Comparison of ENCODE assay signal across 16 cellular contexts in the genomic region with DNA sequence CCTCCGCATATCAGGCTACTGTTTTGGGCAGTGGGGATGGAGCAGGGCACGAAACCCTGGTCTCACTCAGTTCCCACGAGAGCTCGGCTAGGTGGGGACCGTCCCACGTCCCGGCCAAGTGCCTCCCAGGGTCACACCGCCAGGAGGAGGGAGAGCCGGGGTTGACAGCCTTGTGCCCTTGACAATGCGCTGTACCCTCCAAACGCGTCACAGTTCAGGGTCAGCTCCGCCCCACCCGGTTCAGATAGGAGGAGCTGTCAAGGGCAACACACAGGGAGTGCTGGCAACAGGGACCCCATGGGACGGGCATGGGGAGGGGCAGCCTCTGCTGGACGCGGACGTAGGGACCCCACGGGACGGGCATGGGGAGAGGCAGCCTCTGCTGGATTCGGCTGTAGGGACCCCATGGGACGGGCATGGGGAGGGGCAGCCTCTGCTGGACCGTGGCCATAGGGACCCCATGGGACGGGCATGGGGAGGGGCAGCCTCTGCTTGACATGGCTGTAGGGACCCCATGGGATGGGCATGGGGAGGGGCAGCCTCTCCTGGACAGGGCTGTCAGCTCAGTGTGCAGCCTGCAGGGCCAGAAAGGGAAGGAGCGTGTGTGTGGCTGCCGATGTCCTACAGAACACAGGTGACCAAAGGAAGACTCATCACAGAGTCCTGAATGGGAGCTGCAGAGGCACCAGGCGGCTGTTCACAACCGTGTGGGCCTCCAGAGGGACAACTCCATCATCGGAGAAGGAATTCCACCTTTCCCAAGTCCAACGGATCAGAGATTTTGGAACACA. TPM values are rescaled to one million over a fixed set of nuclear protein-coding genes. Genes with fewer than 3 reads are reported as not detected.
DNase-seq lines count a peak whose midpoint lies in the region; ATAC-seq and TF ChIP-seq lines count a peak whose summit lies in the region.
"Had no signal": no experiment of that assay in that cellular context is flagged by ENCODE, and none has a peak within 500 bp of the region (broad histone marks: within the 10 kb centered on the region; RNA-seq: fewer than 3 reads in every experiment).

No MANE protein-coding gene starts in this region.

- TF ChIP-seq POLR2A in spleen (IDR thresholded peaks at IDR 0.05) = no peak

- H3K27me3 ChIP-seq in H7 (ENCODE audit: control insufficient read depth, insufficient read depth, low read length) (no peaks in the 10 kb centered on the region), spleen (replicated peaks in 1 of 7) (no peaks in the 10 kb centered on the region)

- peak overlapping the region in 1 of 2 donors; percentile 24 for H3K27ac Mint-ChIP-seq in natural killer cell
- no peak overlapping the region for H3K27ac Mint-ChIP-seq in activated CD4-positive, alpha-beta T cell treated with anti-CD3 and anti-CD28 coated beads, Interleukin-2, amount 10 ng/mL, durations not matched to agents 24 days and 14 days
- H3K27ac Mint-ChIP-seq: B cell; CD4-positive, alpha-beta T cell had no signal

- H3K36me3 ChIP-seq in H7 (replicated peaks; ENCODE audit: control insufficient read depth, insufficient read depth, low read length) = no peaks in the 10 kb centered on the region
- H3K36me3 ChIP-seq in spleen = peaks cover 0 to 14% (median 0%) of the 10 kb centered on the region in 6 donors

- H3K9me3 Mint-ChIP-seq in natural killer cell = no peaks in the 10 kb centered on the region
- no peaks in the 10 kb centered on the region for H3K9me3 Mint-ChIP-seq in activated CD4-positive, alpha-beta T cell treated with anti-CD3 and anti-CD28 coated beads, Interleukin-2, amount 10 ng/mL, durations not matched to agents 24 days and 14 days
- H3K9me3 Mint-ChIP-seq: CD4-positive, alpha-beta T cell had no signal

- peak; percentile 11 for ATAC-seq in esophagus mucosa
- ATAC-seq in natural killer cell = no peak
- ATAC-seq: HCT116 had no signal

- H3K27me3 Mint-ChIP-seq in natural killer cell (ENCODE audit: low read depth in 2 of 2) = no peaks in the 10 kb centered on the region
- no peaks in the 10 kb centered on the region for H3K27me3 Mint-ChIP-seq in activated CD4-positive, alpha-beta T cell treated with anti-CD3 and anti-CD28 coated beads, Interleukin-2, amount 10 ng/mL, durations not matched to agents 24 days and 14 days
- H3K27me3 Mint-ChIP-seq: B cell; CD4-positive, alpha-beta T cell had no signal

- H3K9me3 ChIP-seq in spleen = no peaks in the 10 kb centered on the region

- H3K4me3 Mint-ChIP-seq in natural killer cell = peak overlapping the region; percentile 42
- H3K4me3 Mint-ChIP-seq in activated CD4-positive, alpha-beta T cell treated with anti-CD3 and anti-CD28 coated beads, Interleukin-2, amount 10 ng/mL, durations not matched to agents 24 days and 14 days = no peak overlapping the region
- H3K4me3 Mint-ChIP-seq: B cell; CD4-positive, alpha-beta T cell had no signal

- DNase-seq in H7 (peak; percentile 46), natural killer cell (no peak), spleen (peak; percentile 84), islet precursor cell (no peak), NCI-H146 (lab: John Stamatoyannopoulos, UW) (no peak), NCI-H82 treated with DMSO at 0.1 percent for 48 hours (lab: John Stamatoyannopoulos, UW; ENCODE audit: unreplicated experiment) (no peak)
- DNase-seq in activated CD4-positive, alpha-beta T cell treated with anti-CD3 and anti-CD28 coated beads, Interleukin-2, amount 10 ng/mL, durations not matched to agents 24 days and 14 days = no peak
- DNase-seq: C1 segment of cervical spinal cord; Calu3; CD4-positive, alpha-beta T cell; DMS 273 treated with DMSO at 0.1 percent for 48 hours had no signal

- peaks cover 12 to 14% of the 10 kb centered on the region in 2 donors for H3K4me1 Mint-ChIP-seq in natural killer cell
- peaks cover 4% of the 10 kb centered on the region for H3K4me1 Mint-ChIP-seq in activated CD4-positive, alpha-beta T cell treated with anti-CD3 and anti-CD28 coated beads, Interleukin-2, amount 10 ng/mL, durations not matched to agents 24 days and 14 days

- H3K4me1 ChIP-seq in spleen = peaks cover 0 to 7% (median 3%) of the 10 kb centered on the region in 6 donors

- H3K36me3 Mint-ChIP-seq in natural killer cell = no peaks in the 10 kb centered on the region
- no peaks in the 10 kb centered on the region for H3K36me3 Mint-ChIP-seq in activated CD4-positive, alpha-beta T cell treated with anti-CD3 and anti-CD28 coated beads, Interleukin-2, amount 10 ng/mL, durations not matched to agents 24 days and 14 days (ENCODE audit: low read depth)

- WGBS in spleen, 5 donors = 74 to 87% (median 81%) methylated on average over 23 to 30 of the region's 30 CpGs

- H3K27ac ChIP-seq in spleen = no peak overlapping the region
- H3K27ac ChIP-seq: HL-60 had no signal

- H3K4me3 ChIP-seq in H7 (ENCODE audit: insufficient read depth, low read depth, low read length) (no peak overlapping the region), spleen (no peak overlapping the region)

- intact Hi-C loops in natural killer cell (cut with micrococcal nuclease) = loop anchor here (10.0 kb wide), 1 partner anchor 226 kb away; no protein-coding TSS in a partner anchor
- intact Hi-C loops in spleen (cut with DNase I; ENCODE audit: low total_unique reads) = loop anchor here (10.0 kb wide), 1 partner anchor 226 kb away; no protein-coding TSS in a partner anchor
- intact Hi-C loops in activated CD4-positive, alpha-beta T cell treated with anti-CD3 and anti-CD28 coated beads, Interleukin-2, amount 10 ng/mL, durations not matched to agents 24 days and 14 days (cut with micrococcal nuclease) = loop anchor here (10.0 kb wide), 1 partner anchor 226 kb away; no protein-coding TSS in a partner anchor

- no peak for TF ChIP-seq CTCF in natural killer cell (IDR thresholded peaks at IDR 0.05)
- TF ChIP-seq CTCF in spleen (IDR thresholded peaks at IDR 0.05 in 8 of 11, conservative IDR thresholded peaks at IDR 0.05 in 3 of 11) = no peak

RNA-seq across cellular contexts. Expression of gene PNPLA7, which starts 29.4 kb away (rescaled TPM):
- 0.07 and 0.14 TPM in 2 replicates for total RNA-seq in H7 (2014; rRNA removed; shearing (Covaris generic))
- total RNA-seq in esophagus mucosa (1.0 TPM), natural killer cell (1 to 10 TPM; 4.3 to 6.4 (median 4.9) TPM), spleen (10 to 100 TPM in 4 of 7 donors, 1 to 10 TPM in 3; 5.1 to 22.7 (median 11.3) TPM)
- 10 to 100 TPM in 2 of 3 donors, 1 to 10 TPM in 1; 8.4 to 19.9 (median 10.1) TPM for polyA plus RNA-seq in spleen
- 1.2 and 1.7 TPM in 2 replicates for total RNA-seq in activated CD4-positive, alpha-beta T cell treated with anti-CD3 and anti-CD28 coated beads, Interleukin-2, amount 10 ng/mL, durations not matched to agents 24 days and 14 days
- total RNA-seq: H4 had no signal

RNA-seq across cellular contexts. Expression of gene MRPL41, which starts 30.9 kb away (rescaled TPM):
- total RNA-seq in H7 (2014; rRNA removed; shearing (Covaris generic)) = 74.5 and 78.8 TPM in 2 replicates
- total RNA-seq in esophagus mucosa = 36.9 TPM
- 10 to 100 TPM; 11.5 to 17.9 (median 16.8) TPM for total RNA-seq in natural killer cell
- total RNA-seq in spleen = 10 to 100 TPM; 20.5 to 38.1 (median 32.8) TPM
- polyA plus RNA-seq in spleen = 10 to 100 TPM; 69.9 to 98.1 (median 84.9) TPM
- 52.8 and 53.9 TPM in 2 replicates for total RNA-seq in activated CD4-positive, alpha-beta T cell treated with anti-CD3 and anti-CD28 coated beads, Interleukin-2, amount 10 ng/mL, durations not matched to agents 24 days and 14 days

RNA-seq across cellular contexts. Expression of gene DPH7, which starts 57.9 kb away (rescaled TPM):
- total RNA-seq in H7 (2014; rRNA removed; shearing (Covaris generic)) = 41.8 and 49.1 TPM in 2 replicates
- 12.6 TPM for total RNA-seq in esophagus mucosa
- 10 to 100 TPM; 39.5 to 51.0 (median 48.5) TPM for total RNA-seq in natural killer cell
- total RNA-seq in spleen = 10 to 100 TPM; 31.7 to 47.3 (median 39.8) TPM
- polyA plus RNA-seq in spleen = 10 to 100 TPM; 41.3 to 80.5 (median 67.4) TPM
- total RNA-seq in activated CD4-positive, alpha-beta T cell treated with anti-CD3 and anti-CD28 coated beads, Interleukin-2, amount 10 ng/mL, durations not matched to agents 24 days and 14 days = 51.7 and 51.9 TPM in 2 replicates

Comparison
In these comparisons a context has a peak if more than half of its experiments do, and no peak if none do; other contexts are left out.
1. DNase-seq: peak in H7 (single experiment) and spleen (single experiment); none in natural killer cell (single experiment), activated CD4-positive, alpha-beta T cell treated with anti-CD3 and anti-CD28 coated beads, Interleukin-2, amount 10 ng/mL, durations not matched to agents 24 days and 14 days (single experiment), islet precursor cell (single experiment), NCI-H146 (single experiment) and NCI-H82 treated with DMSO at 0.1 percent for 48 hours (single experiment).